ENCODE assay signal across 8 cellular contexts in genomic region chr10:79137826-79138225, GRCh38.
A peak's percentile ranks its signal among the peaks of the same experiment; 100 is the strongest.
DNase-seq lines count a peak whose midpoint lies in the region; ATAC-seq and TF ChIP-seq lines count a peak whose summit lies in the region.

No MANE protein-coding gene starts in this region.

- H3K4me1 Mint-ChIP-seq in T-helper 17 cell = peaks cover 46% of the 10 kb centered on the region
- H3K4me1 Mint-ChIP-seq in effector memory CD8-positive, alpha-beta T cell (ENCODE audit: low read depth in 2 of 2) = peaks cover 37% of the 10 kb centered on the region in 2 donors

- no peak for TF ChIP-seq POLR2A in lower leg skin (IDR thresholded peaks at IDR 0.05)

- peaks cover 63% of the 10 kb centered on the region for H3K4me1 ChIP-seq in rectal smooth muscle tissue (ENCODE audit: control insufficient read depth, insufficient read depth, low read length)

- H3K27ac Mint-ChIP-seq in T-helper 17 cell = peak overlapping the region; percentile 88
- peak overlapping the region; percentile 93 for H3K27ac Mint-ChIP-seq in effector memory CD8-positive, alpha-beta T cell

- H3K9me3 ChIP-seq in T-helper 17 cell (ENCODE audit: control insufficient read depth, low read length, poor library complexity, severe bottlenecking) = no peaks in the 10 kb centered on the region

- H3K9ac ChIP-seq in rectal smooth muscle tissue (ENCODE audit: low read length) = peak overlapping the region; percentile 14

- no peak for TF ChIP-seq CTCF in lower leg skin (IDR thresholded peaks at IDR 0.05)

- ATAC-seq in GM19023 (IDR thresholded peaks at IDR 0.05; ENCODE audit: unreplicated experiment) = peak; percentile 76
- peak; percentile 76 for ATAC-seq in HG02981 (IDR thresholded peaks at IDR 0.05; ENCODE audit: unreplicated experiment)
- peak; percentile 71 for ATAC-seq in T-helper 17 cell
- ATAC-seq in effector memory CD8-positive, alpha-beta T cell (replicated peaks) = peak; percentile 89

- DNase-seq in T-helper 17 cell (no peak), lower leg skin (ENCODE audit: low spot score in 2 of 2) (no peak), superior temporal gyrus (ENCODE audit: extremely low spot score) (no peak)
- peak; percentile 24 to 39 (median 32) for DNase-seq in effector memory CD8-positive, alpha-beta T cell
- no peak for DNase-seq in effector CD4-positive, alpha-beta T cell

- peak overlapping the region; percentile 87 for H3K27ac ChIP-seq in rectal smooth muscle tissue (ENCODE audit: low read depth, low read length)

- peaks cover 21% of the 10 kb centered on the region for H3K36me3 ChIP-seq in rectal smooth muscle tissue (ENCODE audit: control insufficient read depth, insufficient read depth, low read length)

- peaks cover 15% of the 10 kb centered on the region for H3K36me3 Mint-ChIP-seq in T-helper 17 cell (ENCODE audit: low read depth)
- H3K36me3 Mint-ChIP-seq in effector memory CD8-positive, alpha-beta T cell (ENCODE audit: insufficient read depth) = peaks cover 5% of the 10 kb centered on the region

- H3K9me3 Mint-ChIP-seq in effector memory CD8-positive, alpha-beta T cell = no peaks in the 10 kb centered on the region

- H3K4me3 ChIP-seq in rectal smooth muscle tissue (ENCODE audit: low read length) = no peak overlapping the region
- no peak overlapping the region for H3K4me3 ChIP-seq in lower leg skin (ENCODE audit: low read depth, poor library complexity, severe bottlenecking)

- intact Hi-C loops in lower leg skin (cut with DNase I; ENCODE audit: low total_unique reads) = no loop called here

- 55 to 71% methylated on average over 13 of the region's 13 CpGs for WGBS in lower leg skin, 2 donors

- no peaks in the 10 kb centered on the region for H3K27me3 Mint-ChIP-seq in T-helper 17 cell
- H3K27me3 Mint-ChIP-seq in effector memory CD8-positive, alpha-beta T cell = no peaks in the 10 kb centered on the region

- no peaks in the 10 kb centered on the region for H3K27me3 ChIP-seq in rectal smooth muscle tissue (ENCODE audit: control insufficient read depth, insufficient read depth, low read length)

- peak overlapping the region; percentile 76 for H3K4me3 Mint-ChIP-seq in T-helper 17 cell
- peak overlapping the region; percentile 73 to 79 for H3K4me3 Mint-ChIP-seq in effector memory CD8-positive, alpha-beta T cell

Comparison
In these comparisons a context has a peak if more than half of its experiments do, and no peak if none do; other contexts are left out.
1. DNase-seq: peak in effector memory CD8-positive, alpha-beta T cell (3 of 3); none in T-helper 17 cell (0 of 3), lower leg skin (0 of 2), effector CD4-positive, alpha-beta T cell (single experiment) and superior temporal gyrus (single experiment).
2. Peak in every context shown above with its lines, with median percentiles within 50 percentile points of each other: ATAC-seq.